ENCODE assay signal across 8 cellular contexts in the genomic region with DNA sequence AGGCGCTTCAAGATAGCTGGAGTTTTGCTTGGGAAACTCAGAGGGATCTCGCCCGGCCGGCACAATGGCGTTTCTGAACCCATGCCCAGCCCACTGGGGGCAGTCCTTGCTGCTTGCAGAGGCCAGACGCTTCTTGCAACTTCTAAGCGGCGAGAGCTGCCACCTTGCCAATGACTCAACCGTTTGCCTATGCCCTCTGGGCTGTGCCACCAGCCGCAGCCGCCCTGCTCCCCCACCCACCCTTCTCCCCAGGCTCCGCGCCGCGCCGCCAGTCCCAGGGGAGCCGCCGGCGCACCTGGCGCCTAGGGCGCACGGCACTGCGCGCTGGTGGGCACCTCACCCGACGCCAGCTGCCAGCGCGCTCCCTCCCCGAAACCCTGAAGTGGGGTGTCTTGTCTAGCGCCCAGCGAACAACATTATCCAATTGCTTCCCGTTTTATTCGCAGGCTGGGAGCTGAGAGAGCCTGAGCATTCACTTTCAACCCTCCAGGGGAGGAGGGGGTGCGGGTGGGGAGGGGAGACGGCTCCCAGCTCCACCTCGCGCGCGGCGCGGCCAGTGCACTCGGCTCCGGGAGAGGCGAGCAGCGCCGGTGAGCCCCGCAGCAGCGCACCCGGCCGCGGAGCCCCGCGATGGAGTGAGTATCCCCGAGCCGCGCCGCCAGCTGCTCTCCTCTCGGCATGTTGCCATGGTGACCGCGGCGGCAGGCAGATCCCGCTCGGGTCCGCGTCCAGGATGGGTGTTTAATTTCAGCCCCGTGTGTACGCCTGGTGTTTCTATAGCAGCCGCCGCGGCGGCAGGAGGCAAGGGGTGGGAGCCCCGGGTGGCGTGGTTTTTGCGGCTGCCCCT.
A peak's percentile ranks its signal among the peaks of the same experiment; 100 is the strongest.
DNase-seq lines count a peak whose midpoint lies in the region; ATAC-seq, FAIRE-seq and TF ChIP-seq lines count a peak whose summit lies in the region.

No MANE protein-coding gene starts in this region.

- no peak overlapping the region for H2BK20ac ChIP-seq in H9 (ENCODE audit: low read depth, low read length, poor library complexity, severe bottlenecking)

- no peak overlapping the region for H4K5ac ChIP-seq in H9 (ENCODE audit: insufficient read length, low read depth, low read length)

- no peak overlapping the region for H3K56ac ChIP-seq in H9 (ENCODE audit: insufficient read length, low read depth, low read length)

- H3K27ac ChIP-seq in H9 (ENCODE audit: insufficient read length, low read depth, low read length), result no peak overlapping the region
- no peak overlapping the region for H3K27ac ChIP-seq in mesodermal cell (ENCODE audit: low read depth, low read length, severe bottlenecking)

- no peak overlapping the region for H3K23ac ChIP-seq in H9 (ENCODE audit: insufficient read length, low read depth, low read length)

- peak overlapping the region; percentile 67 to 81 for H3K4me3 Mint-ChIP-seq in H9
- H3K4me3 Mint-ChIP-seq in natural killer cell, result no peak overlapping the region

- TF ChIP-seq CTCF in H9 (conservative IDR thresholded peaks at IDR 0.05), result no peak
- no peak for TF ChIP-seq CTCF in natural killer cell (IDR thresholded peaks at IDR 0.05)

- intact Hi-C loops in natural killer cell (cut with micrococcal nuclease), result no loop called here

- no peak overlapping the region for H4K8ac ChIP-seq in H9 (replicated peaks; ENCODE audit: insufficient read length, low read depth, low read length)

- peak overlapping the region; percentile 52 for H3K4me2 ChIP-seq in H9 (ENCODE audit: insufficient read depth, insufficient read length, low read length)

- no CpG with 5 or more reads among the region's 74 CpGs for WGBS in H9 (ENCODE audit: extremely low coverage, insufficient read length, low lambda C conversion rate)
- WGBS in mesodermal cell (ENCODE audit: insufficient coverage in 2 of 2), 2 experiments, result 2 to 4% methylated on average over 39 to 52 of the region's 74 CpGs

- H3K23me2 ChIP-seq in H9 (ENCODE audit: insufficient read length, low read depth, low read length, poor library complexity, severe bottlenecking), result peaks cover 9% of the 10 kb centered on the region

- H3K4me3 ChIP-seq in mesodermal cell (ENCODE audit: extremely low read depth, insufficient read depth, low read length, poor library complexity, severe bottlenecking), result peak overlapping the region; percentile 39

- H3K4ac ChIP-seq in H9 (ENCODE audit: low read depth, low read length), result no peak overlapping the region

- H3K4me1 Mint-ChIP-seq in H9 (peaks cover 25 to 28% of the 10 kb centered on the region in 2 experiments), natural killer cell (no peaks in the 10 kb centered on the region)

- no peak overlapping the region for H2BK15ac ChIP-seq in H9 (ENCODE audit: low read depth, low read length)

- H2AFZ ChIP-seq in H9 (ENCODE audit: low read length), result no peak overlapping the region

- ATAC-seq in natural killer cell, result no peak

- no peak overlapping the region for H2AK5ac ChIP-seq in H9 (ENCODE audit: insufficient read length, low read length)

- H3K4me1 ChIP-seq in H9 (ENCODE audit: insufficient read depth, low read length) (no peaks in the 10 kb centered on the region; the same call in 1 of the 2 replicates), mesodermal cell (ENCODE audit: control insufficient read depth, insufficient read depth, low read length, poor library complexity, severe bottlenecking) (peaks cover 11% of the 10 kb centered on the region)

- H3K18ac ChIP-seq in H9 (ENCODE audit: insufficient read length, low read depth, low read length), result no peak overlapping the region

- no peak overlapping the region for H3K9ac ChIP-seq in H9 (ENCODE audit: extremely low read depth, insufficient read length, low read length)

- H2BK5ac ChIP-seq in H9 (ENCODE audit: insufficient read length, low read length), result no peak overlapping the region

- H3K27me3 Mint-ChIP-seq in H9 (ENCODE audit: low read depth), result peaks cover 74% of the 10 kb centered on the region
- H3K27me3 Mint-ChIP-seq in natural killer cell (ENCODE audit: low read depth in 2 of 2), result peaks cover 36 to 47% of the 10 kb centered on the region in 2 donors

- H2BK12ac ChIP-seq in H9 (ENCODE audit: insufficient read length, low read depth, low read length), result no peak overlapping the region

- H3K27me3 ChIP-seq in H9 (ENCODE audit: insufficient read depth, low read length), result peaks cover 30% of the 10 kb centered on the region; the same call in 1 of the 2 replicates

- no peaks in the 10 kb centered on the region for H4K20me1 ChIP-seq in H9 (ENCODE audit: control insufficient read depth, insufficient read depth, insufficient read length)

- H3K36me3 Mint-ChIP-seq in H9 (ENCODE audit: insufficient read depth in 1 of 3, low read depth in 3 of 3), result peaks cover 6 to 13% (median 10%) of the 10 kb centered on the region in 3 experiments; a peak in 5 of 7 replicates
- no peaks in the 10 kb centered on the region for H3K36me3 Mint-ChIP-seq in natural killer cell

- no peaks in the 10 kb centered on the region for H3K79me2 ChIP-seq in H9 (ENCODE audit: insufficient read depth, low read length)

- H3K9me3 Mint-ChIP-seq in H9 (peaks cover 10 to 13% of the 10 kb centered on the region in 2 experiments; a peak in 4 of 5 replicates), natural killer cell (peaks cover 0 to 7% of the 10 kb centered on the region in 2 donors)

- peak overlapping the region; percentile 25; the same call in 1 of the 2 replicates for H3K14ac ChIP-seq in H9 (ENCODE audit: insufficient read depth, low read length)

- H3K27ac Mint-ChIP-seq in H9 (no peak overlapping the region), natural killer cell (no peak overlapping the region)

- FAIRE-seq in urothelium cell line (lab: Jason Lieb, UNC), result no peak

- no peaks in the 10 kb centered on the region for H3K9me3 ChIP-seq in H9 (ENCODE audit: control insufficient read depth, low read depth, low read length)
- H3K9me3 ChIP-seq in mesodermal cell (ENCODE audit: control insufficient read depth, low read length), result no peaks in the 10 kb centered on the region

- H4K91ac ChIP-seq in H9 (ENCODE audit: insufficient read length, low read depth, low read length), result no peak overlapping the region

- no peaks in the 10 kb centered on the region for H3K36me3 ChIP-seq in mesodermal cell (ENCODE audit: control insufficient read depth, insufficient read depth, low read length)

- no peak overlapping the region for H3T11ph ChIP-seq in H9 (ENCODE audit: low read length)

- peak; percentile 62 for DNase-seq in H9
- peak; percentile 94 for DNase-seq in NCI-H748 (lab: John Stamatoyannopoulos, UW; ENCODE audit: unreplicated experiment)
- DNase-seq in epidermal melanocyte (ENCODE audit: insufficient read length, low spot score), result peak; percentile 27
- DNase-seq in urothelium cell line (ENCODE audit: low spot score), result peak; percentile 73
- DNase-seq in DMS114 treated with DMSO at 0.1 percent for 48 hours (lab: John Stamatoyannopoulos, UW; ENCODE audit: unreplicated experiment), result no peak
- no peak for DNase-seq in GF-D8 (lab: John Stamatoyannopoulos, UW)
- DNase-seq in natural killer cell, result no peak

- no peaks in the 10 kb centered on the region for H3K79me1 ChIP-seq in H9 (ENCODE audit: insufficient read depth, low read depth, low read length, poor library complexity, severe bottlenecking)

- H2BK120ac ChIP-seq in H9 (ENCODE audit: low read depth, low read length, poor library complexity, severe bottlenecking), result no peak overlapping the region

Comparison
In these comparisons a context has a peak if more than half of its experiments do, and no peak if none do; other contexts are left out.
1. DNase-seq: peak in H9 (single experiment), NCI-H748 (single experiment), epidermal melanocyte (single experiment) and urothelium cell line (single experiment); none in DMS114 treated with DMSO at 0.1 percent for 48 hours (single experiment), GF-D8 (single experiment) and natural killer cell (single experiment).